Comparison of ENCODE assay signal across 10 cellular contexts in genomic region chr17:17820457-17821158, GRCh38. TPM values are rescaled to one million over a fixed set of nuclear protein-coding genes. Genes with fewer than 3 reads are reported as not detected.
DNase-seq lines count a peak whose midpoint lies in the region; ATAC-seq, FAIRE-seq and TF ChIP-seq lines count a peak whose summit lies in the region.
"Had no signal": no experiment of that assay in that cellular context is flagged by ENCODE, and none has a peak within 500 bp of the region (broad histone marks: within the 10 kb centered on the region; RNA-seq: fewer than 3 reads in every experiment).

No MANE protein-coding gene starts in this region.

- no peak overlapping the region for H3K9ac ChIP-seq in keratinocyte (ENCODE audit: control insufficient read depth, extremely low read depth, insufficient read depth, low read length)

- peak overlapping the region; percentile 0 for H3K27ac ChIP-seq in keratinocyte (ENCODE audit: control insufficient read depth, insufficient read depth, low read length)

- intact Hi-C loops in activated T-helper 2 cell treated with anti-CD3 and anti-CD28 coated beads, Interferon-gamma antibody, Interleukin-2, Interleukin-4, amounts not matched to agents 10 μg/mL and 5 μg/mL and 100 μg/mL, durations not matched to agents 14 hours and 24 hours and 36 hours (cut with micrococcal nuclease), result loop anchor here (5.0 to 10.0 kb wide), 2 partner anchors 217 to 364 kb away; partner anchors contain the start of genes ALKBH5, ATPAF2 and GID4
- intact Hi-C loops in Right ventricle myocardium superior (cut with DNase I), result loop anchor here (5.0 kb wide), 1 partner anchor 37 kb away; no protein-coding TSS in a partner anchor

- peak; percentile 36 for FAIRE-seq in keratinocyte (lab: Jason Lieb, UNC)

- H3K27me3 Mint-ChIP-seq in activated T-cell treated with anti-CD3 and anti-CD28 coated beads, Interleukin-2, amount 50 U/mL, for 72 hours (ENCODE audit: low read depth), result no peaks in the 10 kb centered on the region
- no peaks in the 10 kb centered on the region for H3K27me3 Mint-ChIP-seq in activated T-helper 2 cell treated with anti-CD3 and anti-CD28 coated beads, Interferon-gamma antibody, Interleukin-2, Interleukin-4, amounts not matched to agents 10 μg/mL and 5 μg/mL and 100 μg/mL, durations not matched to agents 14 hours and 24 hours and 36 hours (ENCODE audit: low read depth)
- no peaks in the 10 kb centered on the region for H3K27me3 Mint-ChIP-seq in type B pancreatic cell

- DNase-seq in activated T-cell treated with anti-CD3 and anti-CD28 coated beads, Interleukin-2, amount 50 U/mL, for 72 hours, result no peak
- no peak for DNase-seq in activated T-cell treated with anti-CD3 and anti-CD28 coated beads, Interleukin-2, amount 50 U/mL, for 1 hour
- DNase-seq in activated T-helper 2 cell treated with anti-CD3 and anti-CD28 coated beads, Interferon-gamma antibody, Interleukin-2, Interleukin-4, amounts not matched to agents 10 μg/mL and 5 μg/mL and 100 μg/mL, durations not matched to agents 14 hours and 24 hours and 36 hours (ENCODE audit: low spot score), result no peak
- DNase-seq in keratinocyte (ENCODE audit: low read depth, low spot score) (no peak), type B pancreatic cell (ENCODE audit: extremely low spot score, unreplicated experiment) (no peak), kidney tubule cell (ENCODE audit: low spot score) (no peak), Right ventricle myocardium superior (no peak)
- DNase-seq: NCI-H510A had no signal

- peaks cover 26% of the 10 kb centered on the region for H4K20me1 ChIP-seq in keratinocyte (ENCODE audit: control insufficient read depth, extremely low read depth, insufficient read depth, low read length)

- H3K27ac Mint-ChIP-seq in activated T-cell treated with anti-CD3 and anti-CD28 coated beads, Interleukin-2, amount 50 U/mL, for 72 hours, result no peak overlapping the region
- H3K27ac Mint-ChIP-seq in activated T-helper 2 cell treated with anti-CD3 and anti-CD28 coated beads, Interferon-gamma antibody, Interleukin-2, Interleukin-4, amounts not matched to agents 10 μg/mL and 5 μg/mL and 100 μg/mL, durations not matched to agents 14 hours and 24 hours and 36 hours, result peak overlapping the region; percentile 39
- peak overlapping the region; percentile 64 for H3K27ac Mint-ChIP-seq in type B pancreatic cell
- H3K27ac Mint-ChIP-seq: endodermal cell had no signal

- H3K9me3 Mint-ChIP-seq in activated T-cell treated with anti-CD3 and anti-CD28 coated beads, Interleukin-2, amount 50 U/mL, for 72 hours, result no peaks in the 10 kb centered on the region
- H3K9me3 Mint-ChIP-seq in activated T-helper 2 cell treated with anti-CD3 and anti-CD28 coated beads, Interferon-gamma antibody, Interleukin-2, Interleukin-4, amounts not matched to agents 10 μg/mL and 5 μg/mL and 100 μg/mL, durations not matched to agents 14 hours and 24 hours and 36 hours, result no peaks in the 10 kb centered on the region
- no peaks in the 10 kb centered on the region for H3K9me3 Mint-ChIP-seq in type B pancreatic cell
- H3K9me3 Mint-ChIP-seq: endodermal cell had no signal

- ATAC-seq in activated T-cell treated with anti-CD3 and anti-CD28 coated beads, Interleukin-2, amount 50 U/mL, for 72 hours (replicated peaks in 1 of 2), result no peak
- ATAC-seq in HG03520 (IDR thresholded peaks at IDR 0.05; ENCODE audit: unreplicated experiment), result no peak
- ATAC-seq in Right ventricle myocardium superior (ENCODE audit: poor library complexity), result no peak

- H3K4me1 Mint-ChIP-seq in activated T-cell treated with anti-CD3 and anti-CD28 coated beads, Interleukin-2, amount 50 U/mL, for 72 hours (ENCODE audit: low read depth), result peaks cover 69% of the 10 kb centered on the region
- H3K4me1 Mint-ChIP-seq in activated T-helper 2 cell treated with anti-CD3 and anti-CD28 coated beads, Interferon-gamma antibody, Interleukin-2, Interleukin-4, amounts not matched to agents 10 μg/mL and 5 μg/mL and 100 μg/mL, durations not matched to agents 14 hours and 24 hours and 36 hours (ENCODE audit: low read depth), result peaks cover 57% of the 10 kb centered on the region
- peaks cover 40% of the 10 kb centered on the region for H3K4me1 Mint-ChIP-seq in type B pancreatic cell (ENCODE audit: unreplicated experiment)

- no peak overlapping the region for H2AFZ ChIP-seq in keratinocyte (ENCODE audit: control insufficient read depth, low read length)

- H3K4me3 Mint-ChIP-seq in activated T-cell treated with anti-CD3 and anti-CD28 coated beads, Interleukin-2, amount 50 U/mL, for 72 hours, result peak overlapping the region; percentile 76 to 84
- H3K4me3 Mint-ChIP-seq in activated T-helper 2 cell treated with anti-CD3 and anti-CD28 coated beads, Interferon-gamma antibody, Interleukin-2, Interleukin-4, amounts not matched to agents 10 μg/mL and 5 μg/mL and 100 μg/mL, durations not matched to agents 14 hours and 24 hours and 36 hours (ENCODE audit: low read depth), result peak overlapping the region; percentile 77
- H3K4me3 Mint-ChIP-seq in type B pancreatic cell, result no peak overlapping the region
- H3K4me3 Mint-ChIP-seq: endodermal cell had no signal

- H3K9me1 ChIP-seq in keratinocyte (ENCODE audit: control insufficient read depth, extremely low read depth, insufficient read depth, low read length), result peaks cover 2% of the 10 kb centered on the region

- peaks cover 40 to 44% of the 10 kb centered on the region in 2 experiments for H3K36me3 ChIP-seq in keratinocyte (ENCODE audit: control insufficient read depth in 2 of 2, extremely low read depth in 1 of 2, insufficient read depth in 2 of 2, low read length in 2 of 2)

- TF ChIP-seq CTCF in keratinocyte (optimal IDR thresholded peaks at IDR 0.05 in 1 of 3, IDR thresholded peaks at IDR 0.05 in 1 of 3, conservative IDR thresholded peaks at IDR 0.05 in 1 of 3; ENCODE audit: extremely low read depth in 1 of 3, insufficient read depth in 2 of 3, low read length in 3 of 3) (no peak), type B pancreatic cell (conservative IDR thresholded peaks at IDR 0.05) (no peak)

- peak overlapping the region; percentile 89 for H3K4me2 ChIP-seq in keratinocyte (ENCODE audit: control insufficient read depth, extremely low read depth, insufficient read depth, low read depth, low read length)

- H3K27me3 ChIP-seq in keratinocyte (ENCODE audit: control insufficient read depth, extremely low read depth, insufficient read depth, low read length), result no peaks in the 10 kb centered on the region

- H3K36me3 Mint-ChIP-seq in activated T-cell treated with anti-CD3 and anti-CD28 coated beads, Interleukin-2, amount 50 U/mL, for 72 hours (ENCODE audit: insufficient read depth in 2 of 2), result peaks cover 14 to 25% of the 10 kb centered on the region in 2 donors
- H3K36me3 Mint-ChIP-seq in activated T-helper 2 cell treated with anti-CD3 and anti-CD28 coated beads, Interferon-gamma antibody, Interleukin-2, Interleukin-4, amounts not matched to agents 10 μg/mL and 5 μg/mL and 100 μg/mL, durations not matched to agents 14 hours and 24 hours and 36 hours (ENCODE audit: low read depth), result peaks cover 56% of the 10 kb centered on the region
- H3K36me3 Mint-ChIP-seq in type B pancreatic cell, result no peaks in the 10 kb centered on the region

- peak overlapping the region in 1 of 3 experiments; percentile 15 for H3K4me3 ChIP-seq in keratinocyte (ENCODE audit: control insufficient read depth in 2 of 3, extremely low read depth in 1 of 3, insufficient read depth in 2 of 3, low read depth in 1 of 3, low read length in 3 of 3)

- peaks cover 53% of the 10 kb centered on the region for H3K4me1 ChIP-seq in keratinocyte (ENCODE audit: control insufficient read depth, extremely low read depth, insufficient read depth, low read length)

- peaks cover 53% of the 10 kb centered on the region for H3K79me2 ChIP-seq in keratinocyte (ENCODE audit: control insufficient read depth, insufficient read depth, low read length)

- dilution Hi-C loops in keratinocyte (cut with MboI; ENCODE audit: extremely low pct_ligation_motif_present, low sequenced_read_pairs), result no loop called here

- no peaks in the 10 kb centered on the region for H3K9me3 ChIP-seq in keratinocyte (ENCODE audit: control insufficient read depth, low read depth, low read length)

RNA-seq across cellular contexts. Expression of gene SREBF1, which starts 16.2 kb away (rescaled TPM):
- 100 to 1,000 TPM; 192 to 209 TPM for total RNA-seq in activated T-cell treated with anti-CD3 and anti-CD28 coated beads, Interleukin-2, amount 50 U/mL, for 72 hours
- total RNA-seq in activated T-helper 2 cell treated with anti-CD3 and anti-CD28 coated beads, Interferon-gamma antibody, Interleukin-2, Interleukin-4, amounts not matched to agents 10 μg/mL and 5 μg/mL and 100 μg/mL, durations not matched to agents 14 hours and 24 hours and 36 hours, result 166 and 175 TPM in 2 replicates
- 51.7 to 62.3 TPM (median 59.8 TPM) in 3 replicates for polyA plus RNA-seq in keratinocyte
- polyA plus RNA-seq in keratinocyte (2011; ENCODE audit: low read depth), result 141 TPM
- 13.1 and 22.9 TPM in 2 replicates for polyA plus RNA-seq in keratinocyte (2011; cell fraction: cytosol; rRNA removed)
- 193 and 230 TPM in 2 replicates for polyA plus RNA-seq in keratinocyte (2011; cell fraction: nucleus; rRNA removed)
- 58.4 and 115 TPM in 2 replicates for polyA plus RNA-seq in keratinocyte (2012; ENCODE audit: low replicate concordance)
- polyA minus RNA-seq in keratinocyte, result 92.2 to 212 TPM (median 99.5 TPM) in 3 replicates
- 158 TPM for polyA minus RNA-seq in keratinocyte (2011; cell fraction: cytosol; rRNA and poly(A)+ RNA removed)
- polyA minus RNA-seq in keratinocyte (2011; cell fraction: nucleus; rRNA and poly(A)+ RNA removed), result 274 and 384 TPM in 2 replicates
- 81.2 and 97.0 TPM in 2 replicates for total RNA-seq in type B pancreatic cell (ENCODE audit: low replicate concordance)
- total RNA-seq in Right ventricle myocardium superior, result 14.7 TPM
